Comparison of ENCODE assay signal across 13 cellular contexts in the genomic region with DNA sequence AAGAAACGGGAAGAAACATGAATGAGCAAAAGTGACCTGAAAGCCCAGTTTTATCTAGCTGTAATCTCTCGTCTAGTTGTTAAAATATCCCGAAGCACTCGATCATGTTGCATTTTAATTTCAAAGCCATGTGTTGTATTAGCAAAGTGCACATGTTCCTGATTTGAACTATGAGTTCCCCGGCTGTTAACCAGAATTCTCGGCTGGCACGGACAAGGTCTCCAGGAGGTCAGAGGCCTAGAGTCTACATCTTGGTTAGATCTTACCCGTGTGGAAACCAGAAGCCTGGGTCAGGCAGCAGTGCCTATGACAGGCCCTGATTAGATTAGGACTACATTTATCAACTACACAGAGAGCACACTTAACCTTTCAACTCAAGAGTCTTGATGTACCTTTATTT.
A peak's percentile ranks its signal among the peaks of the same experiment; 100 is the strongest.
DNase-seq lines count a peak whose midpoint lies in the region; ATAC-seq and TF ChIP-seq lines count a peak whose summit lies in the region.
"Had no signal": no experiment of that assay in that cellular context is flagged by ENCODE, and none has a peak within 500 bp of the region (broad histone marks: within the 10 kb centered on the region; RNA-seq: fewer than 3 reads in every experiment).

No MANE protein-coding gene starts in this region.

- no peak overlapping the region for H3K14ac ChIP-seq in IMR-90 (replicated peaks; ENCODE audit: low read depth, low read length)

- no peak for ATAC-seq in IMR-90 (ENCODE audit: low read depth)
- no peak for ATAC-seq in HG02588 (IDR thresholded peaks at IDR 0.05; ENCODE audit: unreplicated experiment)
- no peak for ATAC-seq in upper lobe of left lung (ENCODE audit: low FRiP score in 2 of 2)

- H3K23ac ChIP-seq in IMR-90 (ENCODE audit: low read depth, low read length), result no peak overlapping the region

- H3K4me3 ChIP-seq in cardiac muscle cell, result no peak overlapping the region
- no peak overlapping the region for H3K4me3 ChIP-seq in right atrium auricular region
- no peak overlapping the region for H3K4me3 ChIP-seq in AG10803 (ENCODE audit: low read length)
- H3K4me3 ChIP-seq in IMR-90 (ENCODE audit: insufficient read depth, low read depth, low read length), result no peak overlapping the region
- no peak overlapping the region for H3K4me3 ChIP-seq in upper lobe of left lung
- H3K4me3 ChIP-seq: BLaER1 had no signal

- no peaks in the 10 kb centered on the region for H3K27me3 Mint-ChIP-seq in mesothelial cell of epicardium (ENCODE audit: low read depth)
- H3K27me3 Mint-ChIP-seq: CD8-positive, alpha-beta memory T cell had no signal

- H4K91ac ChIP-seq in IMR-90 (ENCODE audit: insufficient read depth, low read depth, low read length), result no peak overlapping the region

- TF ChIP-seq RAD21 in IMR-90 (IDR thresholded peaks at IDR 0.05; ENCODE audit: low read length), result no peak

- no peak overlapping the region for H2BK5ac ChIP-seq in IMR-90 (ENCODE audit: low read depth, low read length, poor library complexity, severe bottlenecking)

- intact Hi-C loops in IMR-90 (cut with micrococcal nuclease), result no loop called here

- no peak overlapping the region for H3K4me3 Mint-ChIP-seq in mesothelial cell of epicardium
- H3K4me3 Mint-ChIP-seq: CD8-positive, alpha-beta memory T cell had no signal

- H2AK5ac ChIP-seq in IMR-90 (ENCODE audit: low read depth, low read length), result no peak overlapping the region

- H3K9me1 ChIP-seq in IMR-90 (ENCODE audit: insufficient read depth, low read length), result peaks cover 7% of the 10 kb centered on the region

- H3K27me3 ChIP-seq in cardiac muscle cell (no peaks in the 10 kb centered on the region), right atrium auricular region (no peaks in the 10 kb centered on the region), IMR-90 (ENCODE audit: control insufficient read depth, insufficient read depth, low read length) (no peaks in the 10 kb centered on the region), upper lobe of left lung (no peaks in the 10 kb centered on the region)
- H3K27me3 ChIP-seq: BLaER1 had no signal

- no peak overlapping the region for H4K5ac ChIP-seq in IMR-90 (ENCODE audit: low read depth, low read length)

- no peak overlapping the region for H2AFZ ChIP-seq in IMR-90 (replicated peaks; ENCODE audit: low read length, poor library complexity)

- POLR2A ChIA-PET in IMR-90 (lab: Charles Lee; ENCODE audit: unreplicated experiment), result no interaction called here

- H3K27ac Mint-ChIP-seq in mesothelial cell of epicardium, result peak overlapping the region; percentile 95
- H3K27ac Mint-ChIP-seq: CD8-positive, alpha-beta memory T cell had no signal

- no peaks in the 10 kb centered on the region for H4K20me1 ChIP-seq in IMR-90 (ENCODE audit: insufficient read depth, low read length)
- H4K20me1 ChIP-seq: BLaER1 had no signal

- H3K9me3 ChIP-seq in cardiac muscle cell (ENCODE audit: low read depth) (no peaks in the 10 kb centered on the region), right atrium auricular region (no peaks in the 10 kb centered on the region), IMR-90 (ENCODE audit: control insufficient read depth, insufficient read depth, low read length) (no peaks in the 10 kb centered on the region), upper lobe of left lung (no peaks in the 10 kb centered on the region)
- H3K9me3 ChIP-seq: BLaER1, Caco-2 had no signal

- CTCF ChIA-PET in IMR-90 (lab: Yijun Ruan, JAX), result interaction anchor here (0.5 kb wide), 1 partner anchor 407 kb away, joined by 4 read pairs; no protein-coding TSS in a partner anchor

- TF ChIP-seq EP300 in upper lobe of left lung (IDR thresholded peaks at IDR 0.05), result no peak

- H2BK20ac ChIP-seq in IMR-90 (ENCODE audit: low read depth, low read length), result no peak overlapping the region

- no peaks in the 10 kb centered on the region for H3K9me3 Mint-ChIP-seq in mesothelial cell of epicardium
- H3K9me3 Mint-ChIP-seq: CD8-positive, alpha-beta memory T cell had no signal

- no peak overlapping the region for H3K18ac ChIP-seq in IMR-90 (ENCODE audit: low read depth, low read length)

- no peak overlapping the region for H3K9ac ChIP-seq in IMR-90 (ENCODE audit: low read depth, low read length)
- H3K9ac ChIP-seq: BLaER1 had no signal

- peaks cover 64% of the 10 kb centered on the region for H3K4me1 ChIP-seq in cardiac muscle cell (ENCODE audit: low read depth)
- no peaks in the 10 kb centered on the region for H3K4me1 ChIP-seq in right atrium auricular region
- peaks cover 12% of the 10 kb centered on the region for H3K4me1 ChIP-seq in IMR-90 (ENCODE audit: control insufficient read depth, insufficient read depth, low read length)
- H3K4me1 ChIP-seq in upper lobe of left lung, result no peaks in the 10 kb centered on the region
- H3K4me1 ChIP-seq: BLaER1, Caco-2 had no signal

- H3K36me3 ChIP-seq in cardiac muscle cell (no peaks in the 10 kb centered on the region), right atrium auricular region (no peaks in the 10 kb centered on the region), IMR-90 (ENCODE audit: control insufficient read depth, insufficient read depth, low read length) (no peaks in the 10 kb centered on the region), upper lobe of left lung (no peaks in the 10 kb centered on the region)
- H3K36me3 ChIP-seq: BLaER1 had no signal

- dilution Hi-C loops in IMR-90 (cut with HindIII; ENCODE audit: low sequenced_read_pairs, unreplicated experiment), result no loop called here

- BruUV-seq in IMR-90 (replicated peaks; lab: Mats Ljungman, UMichigan), result no TSS peak

- H3K56ac ChIP-seq in IMR-90 (ENCODE audit: extremely low read depth, insufficient read depth, low read length), result no peak overlapping the region

- TF ChIP-seq POLR2A in IMR-90 (IDR thresholded peaks at IDR 0.05; ENCODE audit: low read depth, low read length) (no peak), upper lobe of left lung (IDR thresholded peaks at IDR 0.05) (no peak)

- WGBS in IMR-90 (ENCODE audit: extremely low coverage in 2 of 2, insufficient read length in 1 of 2), 2 experiments, result 90% methylated on average over 4 of the region's 8 CpGs; no CpG with 5 or more reads in 1 of the 2 experiments
- WGBS in upper lobe of left lung, 2 donors, result 91 to 92% methylated on average over 8 of the region's 8 CpGs

- no peak overlapping the region for H3K4me2 ChIP-seq in IMR-90 (ENCODE audit: low read depth, low read length)
- H3K4me2 ChIP-seq: BLaER1 had no signal

- H2BK120ac ChIP-seq in IMR-90 (ENCODE audit: low read depth, low read length), result 0 out of 2 replicates have a peak overlapping the region, but pooled peaks have one; percentile 18

- TF ChIP-seq CTCF in cardiac muscle cell (IDR thresholded peaks at IDR 0.05; ENCODE audit: low read depth, low read length) (no peak), right atrium auricular region (IDR thresholded peaks at IDR 0.05) (no peak), AG10803 (conservative IDR thresholded peaks at IDR 0.05; ENCODE audit: low read length) (no peak), IMR-90 (conservative IDR thresholded peaks at IDR 0.05; ENCODE audit: low read depth, low read length) (no peak), mesothelial cell of epicardium (IDR thresholded peaks at IDR 0.05; ENCODE audit: unreplicated experiment) (no peak), upper lobe of left lung (IDR thresholded peaks at IDR 0.05) (no peak)

- no peak overlapping the region for H2AK9ac ChIP-seq in IMR-90 (replicated peaks; ENCODE audit: low read depth, low read length, poor library complexity)

- H3K4ac ChIP-seq in IMR-90 (ENCODE audit: low read depth, low read length), result no peak overlapping the region

- H3K4me1 Mint-ChIP-seq in mesothelial cell of epicardium, result peaks cover 55% of the 10 kb centered on the region
- H3K4me1 Mint-ChIP-seq: CD8-positive, alpha-beta memory T cell had no signal

- peak overlapping the region; percentile 85 for H3K27ac ChIP-seq in cardiac muscle cell
- H3K27ac ChIP-seq in right atrium auricular region, result no peak overlapping the region
- no peak overlapping the region for H3K27ac ChIP-seq in IMR-90 (ENCODE audit: insufficient read depth, low read length)
- no peak overlapping the region for H3K27ac ChIP-seq in upper lobe of left lung
- H3K27ac ChIP-seq: BLaER1 had no signal

- in situ Hi-C loops in IMR-90 (cut with MboI; ENCODE audit: low sequenced_read_pairs), result no loop called here

- no peak overlapping the region for H2BK15ac ChIP-seq in IMR-90 (ENCODE audit: low read depth, low read length)

- H3K36me3 Mint-ChIP-seq in mesothelial cell of epicardium, result peaks cover 17% of the 10 kb centered on the region

- H3K79me1 ChIP-seq in IMR-90 (ENCODE audit: low read depth in 1 of 2, low read length in 2 of 2), result no peaks in the 10 kb centered on the region; a peak in 1 of 4 replicates

- peak in 1 of 2 donors; percentile 85 for DNase-seq in cardiac muscle cell (ENCODE audit: low read depth in 1 of 2, low spot score in 1 of 2)
- DNase-seq in right atrium auricular region (ENCODE audit: low spot score), result no peak
- DNase-seq in AG10803 (ENCODE audit: low read depth), result peak; percentile 64
- DNase-seq in IMR-90, result no peak
- no peak for DNase-seq in mesothelial cell of epicardium (ENCODE audit: low spot score in 2 of 2, unreplicated experiment in 2 of 2)
- DNase-seq in upper lobe of left lung, result no peak
- DNase-seq in cerebellar nuclear complex (lab: John Stamatoyannopoulos, UW), result no peak
- DNase-seq: ACHN; Caco-2; CD8-positive, alpha-beta memory T cell; HCEC 1CT had no signal

- H4K8ac ChIP-seq in IMR-90 (ENCODE audit: low read depth in 2 of 2, low read length in 2 of 2), result no peak overlapping the region

TF ChIP-seq in IMR-90, 13 proteins besides CTCF, POLR2A, EP300 and RAD21 (continues in another document):
- no peak for TF ChIP-seq BHLHE40 (IDR thresholded peaks at IDR 0.05; ENCODE audit: low read depth, low read length)
- no peak for TF ChIP-seq CHD1 (IDR thresholded peaks at IDR 0.05; ENCODE audit: low read depth, low read length)
- TF ChIP-seq MXI1 (IDR thresholded peaks at IDR 0.05; ENCODE audit: borderline replicate concordance, low read depth, low read length), result no peak
- TF ChIP-seq MAZ (IDR thresholded peaks at IDR 0.05; ENCODE audit: borderline replicate concordance, low read depth, low read length), result no peak
- TF ChIP-seq ELK1 (IDR thresholded peaks at IDR 0.05; ENCODE audit: borderline replicate concordance, low read depth, low read length), result no peak
- TF ChIP-seq RCOR1 (IDR thresholded peaks at IDR 0.05; ENCODE audit: insufficient replicate concordance, low read length), result no peak
- no peak for TF ChIP-seq MAFK (IDR thresholded peaks at IDR 0.05; ENCODE audit: low read depth, low read length)
- no peak for TF ChIP-seq RFX5 (IDR thresholded peaks at IDR 0.05; ENCODE audit: low read depth, low read length)
- TF ChIP-seq CEBPB (IDR thresholded peaks at IDR 0.05; ENCODE audit: low read depth, low read length), result no peak
